ENCODE assay signal across 33 cellular contexts in genomic region chr22:19548964-19549363, GRCh38. TPM values are rescaled to one million over a fixed set of nuclear protein-coding genes. Genes with fewer than 3 reads are reported as not detected.
"Had no signal": no experiment of that assay in that cellular context is flagged by ENCODE, and none has a peak within 500 bp of the region (broad histone marks: within the 10 kb centered on the region; RNA-seq: fewer than 3 reads in every experiment).

No MANE protein-coding gene starts in this region.

- H3K4me1 Mint-ChIP-seq: activated B cell treated with CpG ODN at 0.5 μM for 24 hours; activated CD4-positive, alpha-beta T cell treated with anti-CD3 and anti-CD28 coated beads for 36 hours; activated CD4-positive, alpha-beta T cell treated with anti-CD3 and anti-CD28 coated beads, Interleukin-2, amount 10 ng/mL, durations not matched to agents 24 days and 14 days; T-helper 17 cell had no signal

- H3K4me1 ChIP-seq: colonic mucosa, gastroesophageal sphincter had no signal

- ATAC-seq: activated CD4-positive, alpha-beta T cell treated with anti-CD3 and anti-CD28 coated beads for 36 hours; activated CD8-positive, alpha-beta T cell treated with anti-CD3 and anti-CD28 coated beads for 36 hours; activated T-cell treated with anti-CD3 and anti-CD28 coated beads, Interleukin-2, amount 50 U/mL, for 4 hours; gastroesophageal sphincter; T-helper 17 cell had no signal

- H3K9me3 ChIP-seq: colonic mucosa had no signal

- H3K36me3 ChIP-seq: brain microvascular endothelial cell, colonic mucosa, esophagus squamous epithelium, gastroesophageal sphincter, WERI-Rb-1 had no signal

- H3K27me3 ChIP-seq: brain microvascular endothelial cell, colonic mucosa had no signal

- H3K27ac Mint-ChIP-seq: activated B cell treated with CpG ODN at 0.5 μM for 24 hours; activated CD4-positive, alpha-beta T cell treated with anti-CD3 and anti-CD28 coated beads for 36 hours; activated CD4-positive, alpha-beta T cell treated with anti-CD3 and anti-CD28 coated beads, Interleukin-2, amount 10 ng/mL, durations not matched to agents 24 days and 14 days; activated CD8-positive, alpha-beta T cell treated with anti-CD3 and anti-CD28 coated beads for 36 hours; activated naive CD8-positive, alpha-beta T cell; activated T-helper 2 cell treated with anti-CD3 and anti-CD28 coated beads, Interferon-gamma antibody, Interleukin-2, Interleukin-4, amounts not matched to agents 10 μg/mL and 5 μg/mL and 100 μg/mL, durations not matched to agents 14 hours and 24 hours and 36 hours; T-helper 17 cell; T-helper 2 cell treated with Interferon-gamma antibody and Interleukin-4, amounts not matched to agents 5 μg/mL and 100 μg/mL, for 36 hours had no signal

- DNase-seq: activated B cell treated with CpG ODN at 0.5 μM for 24 hours; activated CD4-positive, alpha-beta T cell treated with anti-CD3 and anti-CD28 coated beads for 36 hours; activated CD4-positive, alpha-beta T cell treated with anti-CD3 and anti-CD28 coated beads, Interleukin-2, amount 10 ng/mL, durations not matched to agents 24 days and 14 days; activated CD4-positive, CD25-positive, alpha-beta regulatory T cell treated with anti-CD3 and anti-CD28 coated beads, Interleukin-2, amount 50 U/mL, for 72 hours; activated CD8-positive, alpha-beta memory T cell treated with anti-CD3 and anti-CD28 coated beads for 24 hours; activated CD8-positive, alpha-beta T cell treated with anti-CD3 and anti-CD28 coated beads for 36 hours; activated gamma-delta T cell treated with Interleukin-2 at 50 U/mL for 16 hours; activated naive CD4-positive, alpha-beta T cell treated with anti-CD3 and anti-CD28 coated beads, Interleukin-2, amount 50 U/mL, for 16 hours; activated naive CD4-positive, alpha-beta T cell treated with Interleukin-2 at 50 U/mL for 16 hours; activated T-cell treated with anti-CD3 and anti-CD28 coated beads, Interleukin-2, amount 50 U/mL, for 4 hours; amniotic stem cell; anterior cingulate cortex; brain microvascular endothelial cell; central memory CD4-positive, alpha-beta T cell; cerebellar nuclear complex; colonic mucosa; effector CD8-positive, alpha-beta T cell; esophagus squamous epithelium; foreskin melanocyte; T-helper 1 cell; T-helper 17 cell; T1000; WERI-Rb-1 had no signal

- H3K27ac ChIP-seq: brain microvascular endothelial cell, colonic mucosa, epithelial cell of prostate, esophagus squamous epithelium, gastroesophageal sphincter, WERI-Rb-1 had no signal

- H3K4me3 ChIP-seq: colonic mucosa, esophagus squamous epithelium, gastroesophageal sphincter had no signal

- FAIRE-seq: astrocyte, endometrium, endothelial cell of umbilical vein had no signal

- H3K27me3 Mint-ChIP-seq: activated CD4-positive, alpha-beta T cell treated with anti-CD3 and anti-CD28 coated beads for 36 hours; activated naive CD8-positive, alpha-beta T cell had no signal

- H3K9me3 Mint-ChIP-seq: activated B cell treated with CpG ODN at 0.5 μM for 24 hours; activated CD4-positive, alpha-beta T cell treated with anti-CD3 and anti-CD28 coated beads, Interleukin-2, amount 10 ng/mL, durations not matched to agents 24 days and 14 days; activated T-cell treated with anti-CD3 and anti-CD28 coated beads, Interleukin-2, amount 50 U/mL, for 4 hours; T-helper 2 cell treated with Interferon-gamma antibody and Interleukin-4, amounts not matched to agents 5 μg/mL and 100 μg/mL, for 36 hours had no signal

- H3K4me3 Mint-ChIP-seq: activated B cell treated with CpG ODN at 0.5 μM for 24 hours; activated CD4-positive, alpha-beta T cell treated with anti-CD3 and anti-CD28 coated beads for 36 hours; activated CD4-positive, alpha-beta T cell treated with anti-CD3 and anti-CD28 coated beads, Interleukin-2, amount 10 ng/mL, durations not matched to agents 24 days and 14 days; activated CD8-positive, alpha-beta T cell treated with anti-CD3 and anti-CD28 coated beads for 36 hours; activated naive CD8-positive, alpha-beta T cell; activated T-cell treated with anti-CD3 and anti-CD28 coated beads, Interleukin-2, amount 50 U/mL, for 4 hours; T-helper 17 cell; T-helper 2 cell treated with Interferon-gamma antibody and Interleukin-4, amounts not matched to agents 5 μg/mL and 100 μg/mL, for 36 hours had no signal

RNA-seq across cellular contexts. Expression of gene CLDN5, which starts 24.8 kb away (rescaled TPM):
- total RNA-seq: activated B cell treated with CpG ODN at 0.5 μM for 24 hours; activated CD4-positive, alpha-beta T cell treated with anti-CD3 and anti-CD28 coated beads for 36 hours; activated CD8-positive, alpha-beta T cell treated with anti-CD3 and anti-CD28 coated beads for 36 hours; astrocyte; fibroblast of villous mesenchyme had no signal
- polyA plus RNA-seq: fibroblast of lung had no signal
